ENCODE assay signal across 8 cellular contexts in genomic region chr1:212287261-212287895, GRCh38. TPM values are rescaled to one million over a fixed set of nuclear protein-coding genes. Genes with fewer than 3 reads are reported as not detected.
DNase-seq lines count a peak whose midpoint lies in the region; ATAC-seq and TF ChIP-seq lines count a peak whose summit lies in the region.

No MANE protein-coding gene starts in this region.

- H3K27me3 ChIP-seq in SJCRH30 (no peaks in the 10 kb centered on the region), sigmoid colon (no peaks in the 10 kb centered on the region)

- TF ChIP-seq EP300 in sigmoid colon (IDR thresholded peaks at IDR 0.05): no peak

- peaks cover 13% of the 10 kb centered on the region for H3K4me1 ChIP-seq in SJCRH30
- H3K4me1 ChIP-seq in sigmoid colon: peaks cover 0 to 62% (median 48%) of the 10 kb centered on the region in 4 donors

- peak overlapping the region; percentile 79 for H3K4me3 ChIP-seq in GM12864 (ENCODE audit: low read depth, low read length)
- peak overlapping the region; percentile 90 for H3K4me3 ChIP-seq in SJCRH30
- peak overlapping the region; percentile 94 for H3K4me3 ChIP-seq in fibroblast of the aortic adventitia (ENCODE audit: low read depth, low read length)
- H3K4me3 ChIP-seq in sigmoid colon: peak overlapping the region; percentile 82 to 98 (median 88)

- H3K36me3 ChIP-seq in SJCRH30 (no peaks in the 10 kb centered on the region), sigmoid colon (no peaks in the 10 kb centered on the region)

- no peak for DNase-seq in GM12864 (ENCODE audit: low read depth)
- DNase-seq in SJCRH30: peak in 1 of 2 experiments; percentile 20
- no peak for DNase-seq in fibroblast of the aortic adventitia (ENCODE audit: low read depth)
- DNase-seq in sigmoid colon: no peak
- no peak for DNase-seq in NK-92 treated with Interleukin-12 subunit alpha and Interleukin-12 subunit beta, amount 100 ng/mL, for 24 hours (lab: John Stamatoyannopoulos, UW)

- intact Hi-C loops in sigmoid colon (cut with DNase I): loop anchor here (5.0 to 10.0 kb wide), 4 partner anchors 125 to 507 kb away; partner anchors contain the start of genes NENF, NSL1 and TATDN3

- H3K27ac ChIP-seq in SJCRH30 (no peak overlapping the region), sigmoid colon (peak overlapping the region; percentile 96 to 100 (median 100))

- TF ChIP-seq POLR2A in sigmoid colon (IDR thresholded peaks at IDR 0.05): no peak

- no peaks in the 10 kb centered on the region for H3K9me3 ChIP-seq in SJCRH30 (replicated peaks)
- no peaks in the 10 kb centered on the region for H3K9me3 ChIP-seq in sigmoid colon

- TF ChIP-seq CTCF in GM12864 (IDR thresholded peaks at IDR 0.05; ENCODE audit: low read depth, low read length, missing control alignments) (no peak), fibroblast of the aortic adventitia (IDR thresholded peaks at IDR 0.05; ENCODE audit: insufficient read depth, low read length) (no peak), sigmoid colon (IDR thresholded peaks at IDR 0.05) (no peak)

- 10 to 29% methylated on average over 3 of the region's 3 CpGs for WGBS in sigmoid colon, 2 donors

- ATAC-seq in GM21825 (IDR thresholded peaks at IDR 0.05; ENCODE audit: unreplicated experiment): no peak
- no peak for ATAC-seq in HG02981 (IDR thresholded peaks at IDR 0.05; ENCODE audit: unreplicated experiment)
- no peak for ATAC-seq in GM21717 (IDR thresholded peaks at IDR 0.05; ENCODE audit: unreplicated experiment)

RNA-seq across cellular contexts. Expression of gene PPP2R5A, which starts 2.2 kb away (rescaled TPM):
- total RNA-seq in SJCRH30 (2014; rRNA removed; shearing (Covaris generic)): 14.3 and 18.8 TPM in 2 replicates
- total RNA-seq in fibroblast of the aortic adventitia (ENCODE audit: low replicate concordance): 23.7 and 31.6 TPM in 2 replicates
- total RNA-seq in sigmoid colon: 10 to 100 TPM; 25.9 to 47.1 (median 31.4) TPM
- 10 to 100 TPM; 46.2 to 62.7 (median 50.4) TPM for polyA plus RNA-seq in sigmoid colon
